In the genomic region with DNA sequence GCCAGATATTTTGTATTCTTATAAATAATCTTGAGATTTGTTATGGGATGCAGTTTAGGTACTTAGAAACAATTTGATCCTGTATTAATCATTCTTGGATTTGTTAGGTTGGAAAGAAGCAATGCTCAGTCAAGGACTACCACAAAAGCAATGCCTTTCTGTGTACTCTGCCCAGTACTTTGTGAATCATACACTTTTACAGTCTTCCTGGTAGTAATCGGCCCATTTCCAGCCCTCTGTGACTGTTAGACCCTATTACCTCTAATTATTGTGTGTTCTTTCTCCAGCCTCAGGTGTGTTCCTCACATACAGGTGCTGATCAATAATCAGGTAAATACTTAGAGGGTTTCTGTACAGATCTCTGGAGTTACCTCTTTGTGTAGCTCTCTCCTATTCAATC, we compare ENCODE assay signal across 17 cellular contexts.
DNase-seq lines count a peak whose midpoint lies in the region; ATAC-seq, FAIRE-seq and TF ChIP-seq lines count a peak whose summit lies in the region.
"Had no signal": no experiment of that assay in that cellular context is flagged by ENCODE, and none has a peak within 500 bp of the region (broad histone marks: within the 10 kb centered on the region; RNA-seq: fewer than 3 reads in every experiment).

No MANE protein-coding gene starts in this region.

- no peaks in the 10 kb centered on the region for H4K20me1 ChIP-seq in mammary epithelial cell (ENCODE audit: insufficient read depth, low read length)

- no peak overlapping the region for H3K9ac ChIP-seq in mammary epithelial cell (ENCODE audit: insufficient read depth, low read length)

- H3K4me3 ChIP-seq in breast epithelium (no peak overlapping the region), mammary epithelial cell (replicated peaks in 1 of 3; ENCODE audit: insufficient read depth in 1 of 3, low read depth in 2 of 3, low read length in 3 of 3) (no peak overlapping the region)
- H3K4me3 ChIP-seq: A549 had no signal

- peaks cover 30 to 46% of the 10 kb centered on the region in 2 donors for H3K9me3 ChIP-seq in breast epithelium
- peaks cover 13% of the 10 kb centered on the region for H3K9me3 ChIP-seq in mammary epithelial cell (replicated peaks; ENCODE audit: insufficient read depth, low read length)

- H3K4me3 Mint-ChIP-seq in MCF 10A (ENCODE audit: unreplicated experiment): no peak overlapping the region
- no peak overlapping the region for H3K4me3 Mint-ChIP-seq in stimulated activated memory B cell treated with anti-CD40 and anti-IgM and Interleukin-4, amounts not matched to agents 10 μg/mL and 1 μg/mL and 100 μg/mL, for 72 hours
- H3K4me3 Mint-ChIP-seq: CD4-positive, alpha-beta T cell; H9; T-helper 17 cell had no signal

- H3K27ac ChIP-seq in breast epithelium (no peak overlapping the region), mammary epithelial cell (ENCODE audit: insufficient read depth, low read depth, low read length) (no peak overlapping the region)
- H3K27ac ChIP-seq: A549, Peyer's patch had no signal

- in situ Hi-C loops in mammary epithelial cell (cut with MboI; ENCODE audit: low sequenced_read_pairs in 2 of 2): no loop called here

- ATAC-seq in GM18909 (IDR thresholded peaks at IDR 0.05; ENCODE audit: poor library complexity, unreplicated experiment): no peak
- no peak for ATAC-seq in stimulated activated memory B cell treated with anti-CD40 and anti-IgM and Interleukin-4, amounts not matched to agents 10 μg/mL and 1 μg/mL and 100 μg/mL, for 72 hours
- ATAC-seq: A549, Right ventricle myocardium inferior, T-helper 17 cell had no signal

- intact Hi-C loops in MCF 10A (cut with micrococcal nuclease) (no loop called here), breast epithelium (cut with DNase I; ENCODE audit: low total_unique reads) (no loop called here), mammary epithelial cell (cut with micrococcal nuclease) (no loop called here)

- H3K27me3 ChIP-seq in breast epithelium (no peaks in the 10 kb centered on the region), mammary epithelial cell (ENCODE audit: insufficient read depth, low read length) (no peaks in the 10 kb centered on the region)
- H3K27me3 ChIP-seq: Peyer's patch had no signal

- no peak overlapping the region for H2AFZ ChIP-seq in mammary epithelial cell (ENCODE audit: low read depth, low read length)

- H3K27ac Mint-ChIP-seq in MCF 10A (ENCODE audit: low read depth, unreplicated experiment): peak overlapping the region; percentile 67
- H3K27ac Mint-ChIP-seq in stimulated activated memory B cell treated with anti-CD40 and anti-IgM and Interleukin-4, amounts not matched to agents 10 μg/mL and 1 μg/mL and 100 μg/mL, for 72 hours: no peak overlapping the region
- H3K27ac Mint-ChIP-seq: CD4-positive, alpha-beta T cell; H9; T-helper 17 cell had no signal

- H3K36me3 Mint-ChIP-seq in MCF 10A (ENCODE audit: insufficient read depth, unreplicated experiment): no peaks in the 10 kb centered on the region
- H3K36me3 Mint-ChIP-seq in stimulated activated memory B cell treated with anti-CD40 and anti-IgM and Interleukin-4, amounts not matched to agents 10 μg/mL and 1 μg/mL and 100 μg/mL, for 72 hours: no peaks in the 10 kb centered on the region

- POLR2A ChIA-PET in MCF 10A (lab: Yijun Ruan, JAX): no interaction called here

- H3K36me3 ChIP-seq in breast epithelium (no peaks in the 10 kb centered on the region), mammary epithelial cell (ENCODE audit: insufficient read depth, low read length) (no peaks in the 10 kb centered on the region)
- H3K36me3 ChIP-seq: Peyer's patch had no signal

- no peaks in the 10 kb centered on the region for H3K4me1 Mint-ChIP-seq in MCF 10A (ENCODE audit: insufficient read depth, unreplicated experiment)
- no peaks in the 10 kb centered on the region for H3K4me1 Mint-ChIP-seq in stimulated activated memory B cell treated with anti-CD40 and anti-IgM and Interleukin-4, amounts not matched to agents 10 μg/mL and 1 μg/mL and 100 μg/mL, for 72 hours
- H3K4me1 Mint-ChIP-seq: H9, T-helper 17 cell had no signal

- H3K4me1 ChIP-seq in breast epithelium (no peaks in the 10 kb centered on the region), mammary epithelial cell (ENCODE audit: insufficient read depth, low read length) (no peaks in the 10 kb centered on the region)
- H3K4me1 ChIP-seq: A549, Peyer's patch had no signal

- DNase-seq in MCF 10A (ENCODE audit: unreplicated experiment) (peak; percentile 15), breast epithelium (ENCODE audit: low spot score in 2 of 2) (no peak), NCI-H146 treated with DMSO at 0.1 percent for 48 hours (lab: John Stamatoyannopoulos, UW; ENCODE audit: unreplicated experiment) (peak; percentile 78), mammary epithelial cell (peak; percentile 58), urothelium cell line (ENCODE audit: low spot score) (peak; percentile 15)
- no peak for DNase-seq in effector CD8-positive, alpha-beta T cell (lab: John Stamatoyannopoulos, UW)
- DNase-seq: CD4-positive, alpha-beta T cell; H9; NCI-H1436 treated with DMSO at 0.1 percent for 48 hours; NCI-H2081; NCI-H510A; T-helper 17 cell had no signal

- peaks cover 57% of the 10 kb centered on the region for H3K9me3 Mint-ChIP-seq in MCF 10A (ENCODE audit: unreplicated experiment)
- H3K9me3 Mint-ChIP-seq in stimulated activated memory B cell treated with anti-CD40 and anti-IgM and Interleukin-4, amounts not matched to agents 10 μg/mL and 1 μg/mL and 100 μg/mL, for 72 hours: peaks cover 28% of the 10 kb centered on the region

- 0% methylated on average over 1 of the region's 1 CpG for WGBS in mammary epithelial cell (ENCODE audit: low coverage, missing lambda C conversion rate)

- TF ChIP-seq CTCF in MCF 10A (IDR thresholded peaks at IDR 0.05; ENCODE audit: unreplicated experiment): no peak
- no peak for TF ChIP-seq CTCF in breast epithelium (IDR thresholded peaks at IDR 0.05)
- no peak for TF ChIP-seq CTCF in mammary epithelial cell (conservative IDR thresholded peaks at IDR 0.05 in 1 of 2, IDR thresholded peaks at IDR 0.05 in 1 of 2; ENCODE audit: extremely low read depth in 1 of 2, insufficient read depth in 1 of 2, low read depth in 1 of 2, low read length in 2 of 2)

- H3K79me2 ChIP-seq in mammary epithelial cell (ENCODE audit: insufficient read depth, low read length): no peaks in the 10 kb centered on the region

- FAIRE-seq in urothelium cell line (lab: Jason Lieb, UNC): no peak
- FAIRE-seq: A549 had no signal

- H3K27me3 Mint-ChIP-seq in MCF 10A (ENCODE audit: insufficient read depth, unreplicated experiment): no peaks in the 10 kb centered on the region
- H3K27me3 Mint-ChIP-seq in stimulated activated memory B cell treated with anti-CD40 and anti-IgM and Interleukin-4, amounts not matched to agents 10 μg/mL and 1 μg/mL and 100 μg/mL, for 72 hours: no peaks in the 10 kb centered on the region
- H3K27me3 Mint-ChIP-seq: CD4-positive, alpha-beta T cell; T-helper 17 cell had no signal

- CTCF ChIA-PET in MCF 10A (lab: Yijun Ruan, JAX): no interaction called here
- CTCF ChIA-PET in mammary epithelial cell (lab: Charles Lee; ENCODE audit: low non-redundant PET): no interaction called here

- no TSS peak for BruUV-seq in MCF 10A (replicated peaks; lab: Mats Ljungman, UMichigan)
- no TSS peak for BruUV-seq in mammary epithelial cell (replicated peaks; lab: Mats Ljungman, UMichigan)

- no peak for TF ChIP-seq POLR2A in breast epithelium (IDR thresholded peaks at IDR 0.05)

- dilution Hi-C loops in mammary epithelial cell (cut with HindIII; ENCODE audit: low sequenced_read_pairs): no loop called here

- no peak overlapping the region for H3K4me2 ChIP-seq in mammary epithelial cell (ENCODE audit: insufficient read depth, low read depth, low read length)
- H3K4me2 ChIP-seq: A549 had no signal

Comparison
In these comparisons a context has a peak if more than half of its experiments do, and no peak if none do; other contexts are left out.
1. DNase-seq: peak in MCF 10A (single experiment), NCI-H146 treated with DMSO at 0.1 percent for 48 hours (single experiment), mammary epithelial cell (single experiment) and urothelium cell line (single experiment); none in breast epithelium (0 of 2) and effector CD8-positive, alpha-beta T cell (single experiment).